Comparison of ENCODE assay signal across 10 cellular contexts in genomic region chr18:31729196-31729595, GRCh38. TPM values are rescaled to one million over a fixed set of nuclear protein-coding genes. Genes with fewer than 3 reads are reported as not detected.
"Had no signal": no experiment of that assay in that cellular context is flagged by ENCODE, and none has a peak within 500 bp of the region (broad histone marks: within the 10 kb centered on the region; RNA-seq: fewer than 3 reads in every experiment).

No MANE protein-coding gene starts in this region.

RNA-seq across cellular contexts. Expression of gene SLC25A52, which starts 31.5 kb away (rescaled TPM):
- total RNA-seq: stomach, suprapubic skin, thoracic aorta, tibial nerve, upper lobe of left lung, upper lobe of right lung, uterus, vagina had no signal
- polyA plus RNA-seq: stomach, thymus, urinary bladder had no signal
